Comparison of ENCODE assay signal across 8 cellular contexts in the genomic region with DNA sequence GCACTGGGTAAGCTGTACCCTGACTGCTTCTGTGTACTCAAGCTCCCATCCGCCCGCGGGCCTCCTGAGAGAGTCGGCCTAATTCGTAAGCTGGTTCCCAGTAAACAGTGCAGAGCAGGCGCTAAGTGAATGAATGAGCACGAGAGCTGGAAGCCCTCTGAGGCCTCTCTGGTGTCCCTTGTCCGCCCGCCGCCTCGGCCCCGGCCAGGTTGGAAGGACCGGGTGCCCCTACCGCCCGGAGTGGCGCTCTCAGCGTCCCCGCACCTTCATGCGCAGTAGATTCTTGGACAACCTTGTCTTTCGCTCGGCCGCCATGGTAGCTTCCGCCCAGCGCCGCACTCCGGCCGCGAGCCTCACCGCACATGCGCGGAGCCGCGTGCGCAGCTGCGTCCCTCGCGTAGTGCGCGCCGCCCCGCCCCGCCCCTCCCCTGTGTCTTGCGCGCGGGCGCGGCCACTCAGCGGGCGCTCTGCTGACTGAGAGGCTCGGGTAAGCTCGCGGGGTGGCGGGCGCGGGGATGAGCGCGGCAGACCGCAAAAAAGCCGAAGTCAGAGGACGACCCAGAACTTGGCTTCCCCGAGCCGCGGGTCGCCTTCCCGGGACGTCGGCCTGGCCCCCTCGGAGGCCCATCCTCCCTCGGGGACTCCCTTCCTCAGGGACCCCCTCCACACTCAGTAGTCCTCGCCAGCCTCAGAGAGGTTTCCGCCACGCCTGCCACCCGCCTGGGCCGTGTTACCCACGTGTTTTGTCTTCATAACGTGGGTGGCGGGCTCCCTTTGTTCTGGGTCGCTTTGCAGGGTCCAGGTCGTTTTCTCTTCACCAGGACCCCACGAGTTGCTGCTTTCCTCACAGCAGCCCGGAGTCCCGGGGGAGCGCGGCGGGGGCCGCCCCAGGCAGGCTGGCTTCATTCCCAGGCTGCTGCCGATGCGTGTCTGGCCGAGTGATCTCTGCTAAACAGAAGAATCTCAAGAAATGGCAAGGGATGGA. TPM values are rescaled to one million over a fixed set of nuclear protein-coding genes. Genes with fewer than 3 reads are reported as not detected.
DNase-seq lines count a peak whose midpoint lies in the region; ATAC-seq and TF ChIP-seq lines count a peak whose summit lies in the region.

A gene with protein sequence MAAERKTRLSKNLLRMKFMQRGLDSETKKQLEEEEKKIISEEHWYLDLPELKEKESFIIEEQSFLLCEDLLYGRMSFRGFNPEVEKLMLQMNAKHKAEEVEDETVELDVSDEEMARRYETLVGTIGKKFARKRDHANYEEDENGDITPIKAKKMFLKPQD (minus strand): TSS at position 364 of the 985 bp plus-strand sequence. CDS start 49 bp downstream, at position 315.

- peak; percentile 93 for ATAC-seq in HG02623 (IDR thresholded peaks at IDR 0.05; ENCODE audit: unreplicated experiment)
- peak; percentile 92 to 97 (median 96) for ATAC-seq in T-cell (replicated peaks in 1 of 4)
- peak; percentile 96 to 100 (median 100) for ATAC-seq in heart left ventricle

- H3K27ac ChIP-seq in adipose tissue (ENCODE audit: low read depth, low read length) (no peak within 1 kb of the TSS), heart left ventricle (peak within 1 kb of the TSS in 11 of 12 donors; percentile 66 to 89 (median 82))

- H3K4me3 Mint-ChIP-seq in T-cell = peak within 1 kb of the TSS; percentile 80 to 96 (median 92)
- peak within 1 kb of the TSS; percentile 95 for H3K4me3 Mint-ChIP-seq in type B pancreatic cell

- peaks cover 0 to 17% (median 0%) of the 10 kb centered on the region in 9 donors for H3K36me3 ChIP-seq in heart left ventricle

- peaks cover 0 to 14% (median 0%) of the 10 kb centered on the region in 9 donors for H3K27me3 ChIP-seq in heart left ventricle

- peaks cover 4 to 20% of the 10 kb centered on the region in 2 donors for H3K27me3 Mint-ChIP-seq in T-cell
- peaks cover 38% of the 10 kb centered on the region for H3K27me3 Mint-ChIP-seq in type B pancreatic cell

- peaks cover 0 to 19% (median 10%) of the 10 kb centered on the region in 12 donors for H3K4me1 ChIP-seq in heart left ventricle

- DNase-seq in GM12865 (ENCODE audit: low read depth) (peak; percentile 94), NCI-H1105 (lab: John Stamatoyannopoulos, UW) (peak; percentile 83), T-cell (peak; percentile 77 to 93 (median 88)), heart left ventricle (peak; percentile 91 to 96 (median 93)), posterior cingulate gyrus (peak; percentile 78 to 97 (median 86)), type B pancreatic cell (ENCODE audit: extremely low spot score, unreplicated experiment) (peak; percentile 94)

- H3K9me3 Mint-ChIP-seq in T-cell (no peaks in the 10 kb centered on the region), type B pancreatic cell (no peaks in the 10 kb centered on the region)

- no peak for TF ChIP-seq CTCF in GM12865 (IDR thresholded peaks at IDR 0.05; ENCODE audit: insufficient read depth, low read depth, low read length, missing control alignments)
- peak in 2 of 12 donors; percentile 8 to 12 for TF ChIP-seq CTCF in heart left ventricle (IDR thresholded peaks at IDR 0.05)
- TF ChIP-seq CTCF in type B pancreatic cell (conservative IDR thresholded peaks at IDR 0.05) = peak; percentile 31

- peak in 1 of 2 donors; percentile 58 for TF ChIP-seq POLR2A in heart left ventricle (IDR thresholded peaks at IDR 0.05)

- POLR2A ChIA-PET in T-cell (lab: Charles Lee) = interaction anchor here (0.7 to 1.2 kb wide), 2 partner anchors 22 to 1134 kb away, joined by 3 to 9 read pairs; no protein-coding TSS in a partner anchor

- peak within 1 kb of the TSS; percentile 68 for H3K4me3 ChIP-seq in GM12865 (ENCODE audit: low read depth, low read length)
- peak within 1 kb of the TSS; percentile 54 to 88 (median 74) for H3K4me3 ChIP-seq in heart left ventricle

- WGBS in adipose tissue, 3 donors = 0 to 1% (median 1%) methylated on average over 82 to 89 of the region's 89 CpGs
- WGBS in heart left ventricle, 4 donors = 0% methylated on average over 27 to 89 of the region's 89 CpGs

- intact Hi-C loops in heart left ventricle (cut with DNase I) (no loop called here), posterior cingulate gyrus (cut with DNase I) (no loop called here)

- H3K9me3 ChIP-seq in heart left ventricle = no peaks in the 10 kb centered on the region

- CTCF ChIA-PET in T-cell (lab: Charles Lee) = interaction anchor here in 1 of 2 donors (0.6 to 1.2 kb wide), 4 partner anchors 10 to 724 kb away, joined by 3 to 5 read pairs (median 4); no protein-coding TSS in a partner anchor

- H3K27ac Mint-ChIP-seq in T-cell (peak within 1 kb of the TSS; percentile 91 to 93), type B pancreatic cell (peak within 1 kb of the TSS; percentile 91)

- H3K36me3 Mint-ChIP-seq in T-cell = peaks cover 23% of the 10 kb centered on the region
- H3K36me3 Mint-ChIP-seq in type B pancreatic cell = peaks cover 25% of the 10 kb centered on the region

- H3K4me1 Mint-ChIP-seq in T-cell (peaks cover 33 to 40% (median 36%) of the 10 kb centered on the region in 3 donors), type B pancreatic cell (ENCODE audit: unreplicated experiment) (peaks cover 7% of the 10 kb centered on the region)

RNA-seq across cellular contexts. Expression of the gene that starts here (rescaled TPM):
- total RNA-seq in T-cell (10 to 100 TPM; 12.0 to 28.9 (median 19.0) TPM), heart left ventricle (10 to 100 TPM in 3 of 9 donors, 1 to 10 TPM in 6; 6.4 to 16.0 (median 8.6) TPM), type B pancreatic cell (ENCODE audit: low replicate concordance) (23.8 and 28.4 TPM in 2 replicates)
- polyA plus RNA-seq in adipose tissue (10 to 100 TPM in 2 of 3 donors, 1 to 10 TPM in 1; 5.7 to 24.3 (median 23.1) TPM), heart left ventricle (10 to 100 TPM; 14.7 to 20.5 TPM)
